Comparison of ENCODE assay signal across 17 cellular contexts in the genomic region with DNA sequence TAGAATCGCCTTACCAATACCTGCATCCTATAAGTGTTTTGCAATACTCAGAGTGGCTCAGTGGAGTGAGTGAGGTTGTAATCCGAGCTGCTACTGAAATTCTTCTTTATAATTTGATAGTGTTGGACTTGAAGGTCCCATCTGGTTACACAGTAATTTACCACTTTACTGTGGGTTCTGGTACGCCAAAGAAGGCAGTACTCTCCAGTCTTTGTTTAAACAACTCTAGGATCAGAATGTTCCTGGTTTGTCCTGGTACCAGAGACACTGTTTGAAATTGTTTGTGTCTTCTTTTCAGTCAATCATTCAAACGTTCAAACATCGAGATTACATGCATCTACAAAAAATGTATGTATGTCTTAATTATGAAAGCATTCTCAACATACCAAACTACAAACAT. TPM values are rescaled to one million over a fixed set of nuclear protein-coding genes. Genes with fewer than 3 reads are reported as not detected.
DNase-seq lines count a peak whose midpoint lies in the region; ATAC-seq lines count a peak whose summit lies in the region.
"Had no signal": no experiment of that assay in that cellular context is flagged by ENCODE, and none has a peak within 500 bp of the region (broad histone marks: within the 10 kb centered on the region; RNA-seq: fewer than 3 reads in every experiment).

No MANE protein-coding gene starts in this region.

- peak overlapping the region; percentile 41 for H3K27ac Mint-ChIP-seq in memory B cell
- no peak overlapping the region for H3K27ac Mint-ChIP-seq in naive thymus-derived CD8-positive, alpha-beta T cell
- H3K27ac Mint-ChIP-seq: CD8-positive, alpha-beta memory T cell; GM23338 had no signal

- peaks cover 14% of the 10 kb centered on the region for H3K4me1 Mint-ChIP-seq in memory B cell
- peaks cover 8 to 31% (median 13%) of the 10 kb centered on the region in 4 donors for H3K4me1 Mint-ChIP-seq in naive thymus-derived CD8-positive, alpha-beta T cell

- H3K9me3 Mint-ChIP-seq in memory B cell, result peaks cover 4% of the 10 kb centered on the region
- H3K9me3 Mint-ChIP-seq in naive thymus-derived CD8-positive, alpha-beta T cell, result peaks cover 0 to 10% (median 2%) of the 10 kb centered on the region in 9 donors
- H3K9me3 Mint-ChIP-seq: GM23338 had no signal

- intact Hi-C loops in left cardiac atrium (cut with DNase I), result no loop called here

- no peaks in the 10 kb centered on the region for H3K27me3 Mint-ChIP-seq in memory B cell
- H3K27me3 Mint-ChIP-seq in naive thymus-derived CD8-positive, alpha-beta T cell, result no peaks in the 10 kb centered on the region
- H3K27me3 Mint-ChIP-seq: CD4-positive, CD25-positive, alpha-beta regulatory T cell; CD8-positive, alpha-beta memory T cell had no signal

- no peak for ATAC-seq in memory B cell (ENCODE audit: low read depth)
- ATAC-seq in naive thymus-derived CD8-positive, alpha-beta T cell, result no peak
- ATAC-seq in left cardiac atrium, result no peak
- ATAC-seq: GM23338 had no signal

- no peak overlapping the region for H3K4me3 Mint-ChIP-seq in memory B cell
- no peak overlapping the region for H3K4me3 Mint-ChIP-seq in naive thymus-derived CD8-positive, alpha-beta T cell
- H3K4me3 Mint-ChIP-seq: CD4-positive, CD25-positive, alpha-beta regulatory T cell; CD8-positive, alpha-beta memory T cell; GM23338 had no signal

- POLR2A ChIA-PET in naive thymus-derived CD8-positive, alpha-beta T cell (lab: Charles Lee), result no interaction called here

- peaks cover 4% of the 10 kb centered on the region for H3K36me3 Mint-ChIP-seq in memory B cell
- H3K36me3 Mint-ChIP-seq in naive thymus-derived CD8-positive, alpha-beta T cell, result peaks cover 0 to 6% (median 0%) of the 10 kb centered on the region in 3 donors

- peak; percentile 54 for DNase-seq in NCI-H2171 treated with DMSO at 0.1 percent for 48 hours (lab: John Stamatoyannopoulos, UW)
- DNase-seq in NCI-H2171 (lab: John Stamatoyannopoulos, UW), result no peak
- DNase-seq in NCI-H524 treated with DMSO at 0.1 percent for 48 hours (lab: John Stamatoyannopoulos, UW), result peak; percentile 34
- no peak for DNase-seq in memory B cell (ENCODE audit: low spot score in 2 of 2)
- DNase-seq in naive thymus-derived CD8-positive, alpha-beta T cell, result no peak
- DNase-seq in left cardiac atrium, result no peak
- DNase-seq: BE2C; C1 segment of cervical spinal cord; CD4-positive, CD25-positive, alpha-beta regulatory T cell; CD8-positive, alpha-beta memory T cell; COR-L47; DMS153; DMS79; GDM1; HCEC 1CT; IMR-90 had no signal

RNA-seq across cellular contexts. Expression of a gene that starts 51.3 kb away (rescaled TPM):
- 10 to 100 TPM; 13.4 to 16.6 TPM for total RNA-seq in naive thymus-derived CD8-positive, alpha-beta T cell
- 10 to 100 TPM in 2 of 3 donors, 1 to 10 TPM in 1; 8.9 to 16.7 (median 12.8) TPM for polyA plus RNA-seq in naive thymus-derived CD8-positive, alpha-beta T cell
- 10 to 100 TPM in 1 of 2 donors, 1 to 10 TPM in 1; 9.8 to 13.1 TPM for total RNA-seq in left cardiac atrium

Comparison
In these comparisons a context has a peak if more than half of its experiments do, and no peak if none do; other contexts are left out.
1. DNase-seq: peak in NCI-H2171 treated with DMSO at 0.1 percent for 48 hours (single experiment) and NCI-H524 treated with DMSO at 0.1 percent for 48 hours (single experiment); none in NCI-H2171 (single experiment), memory B cell (0 of 2), naive thymus-derived CD8-positive, alpha-beta T cell (0 of 10) and left cardiac atrium (single experiment).